12 cellular contexts compared by ENCODE assay signal in genomic region chr7:21383217-21383832, GRCh38. TPM values are rescaled to one million over a fixed set of nuclear protein-coding genes. Genes with fewer than 3 reads are reported as not detected.
DNase-seq lines count a peak whose midpoint lies in the region; ATAC-seq and FAIRE-seq lines count a peak whose summit lies in the region.
"Had no signal": no experiment of that assay in that cellular context is flagged by ENCODE, and none has a peak within 500 bp of the region (broad histone marks: within the 10 kb centered on the region; RNA-seq: fewer than 3 reads in every experiment).

No MANE protein-coding gene starts in this region.

- H3K9me3 ChIP-seq in CD4-positive, CD25-positive, alpha-beta regulatory T cell (ENCODE audit: control insufficient read depth in 2 of 2, low read length in 2 of 2): peaks cover 0 to under 1% of the 10 kb centered on the region in 2 experiments
- H3K9me3 ChIP-seq: lower lobe of right lung had no signal

- no peaks in the 10 kb centered on the region for H3K27me3 Mint-ChIP-seq in CD4-positive, CD25-positive, alpha-beta regulatory T cell

- peak overlapping the region; percentile 1 to 63 (median 54) for H3K27ac Mint-ChIP-seq in CD4-positive, CD25-positive, alpha-beta regulatory T cell
- H3K27ac Mint-ChIP-seq: HFFc6 had no signal

- peak overlapping the region; percentile 39 to 62 (median 50) for H3K4me3 Mint-ChIP-seq in CD4-positive, CD25-positive, alpha-beta regulatory T cell
- H3K4me3 Mint-ChIP-seq: HFFc6 had no signal

- peak overlapping the region; percentile 44 for H3K27ac ChIP-seq in CD4-positive, CD25-positive, alpha-beta regulatory T cell (ENCODE audit: insufficient read depth, low read length, poor library complexity, severe bottlenecking)
- H3K27ac ChIP-seq: lower lobe of right lung had no signal

- no peaks in the 10 kb centered on the region for H3K27me3 ChIP-seq in CD4-positive, CD25-positive, alpha-beta regulatory T cell (ENCODE audit: control insufficient read depth, insufficient read depth, low read length)

- peaks cover 10 to 24% (median 22%) of the 10 kb centered on the region in 4 donors for H3K4me1 Mint-ChIP-seq in CD4-positive, CD25-positive, alpha-beta regulatory T cell

- H3K9me3 Mint-ChIP-seq in CD4-positive, CD25-positive, alpha-beta regulatory T cell: peaks cover 0 to under 1% (median 0%) of the 10 kb centered on the region in 7 donors

- H3K4me3 ChIP-seq in CD4-positive, CD25-positive, alpha-beta regulatory T cell (ENCODE audit: low read depth, low read length): peak overlapping the region; percentile 77
- H3K4me3 ChIP-seq: lower lobe of right lung had no signal

- H3K36me3 Mint-ChIP-seq in CD4-positive, CD25-positive, alpha-beta regulatory T cell: no peaks in the 10 kb centered on the region

- no peaks in the 10 kb centered on the region for H3K36me3 ChIP-seq in CD4-positive, CD25-positive, alpha-beta regulatory T cell (ENCODE audit: control insufficient read depth, insufficient read depth, low read length)
- H3K36me3 ChIP-seq: lower lobe of right lung had no signal

- H3K4me1 ChIP-seq in CD4-positive, CD25-positive, alpha-beta regulatory T cell (ENCODE audit: control insufficient read depth, insufficient read depth, low read length, poor library complexity, severe bottlenecking): peaks cover 12% of the 10 kb centered on the region
- H3K4me1 ChIP-seq: lower lobe of right lung had no signal

- peak; percentile 40 to 50 for ATAC-seq in CD4-positive, CD25-positive, alpha-beta regulatory T cell (ENCODE audit: low read depth in 2 of 2)
- ATAC-seq in HG02759 (IDR thresholded peaks at IDR 0.05; ENCODE audit: unreplicated experiment): peak; percentile 48
- peak; percentile 39 for ATAC-seq in HG03521 (IDR thresholded peaks at IDR 0.05; ENCODE audit: unreplicated experiment)
- ATAC-seq: lower lobe of right lung had no signal

- FAIRE-seq in GM19239 (lab: Jason Lieb, UNC): peak; percentile 73

- peak in 2 of 3 donors; percentile 9 to 39 for DNase-seq in CD4-positive, CD25-positive, alpha-beta regulatory T cell
- DNase-seq in GM19239 (ENCODE audit: insufficient read length, low spot score) (no peak), NCI-H2081 treated with DMSO at 0.1 percent for 48 hours (lab: John Stamatoyannopoulos, UW) (no peak), NCI-H510A (lab: John Stamatoyannopoulos, UW) (no peak), middle frontal gyrus (ENCODE audit: extremely low spot score, low spot score) (no peak), COLO829 (ENCODE audit: low spot score) (no peak)
- DNase-seq: activated T-cell treated with anti-CD3 and anti-CD28 coated beads, Interleukin-2, amount 50 U/mL, for 1 hour; foreskin melanocyte; HFFc6; lower lobe of right lung had no signal

RNA-seq across cellular contexts. Expression of gene SP4, which starts 44.6 kb away (rescaled TPM):
- total RNA-seq in CD4-positive, CD25-positive, alpha-beta regulatory T cell: 43.5 TPM
- 10 to 100 TPM; 14.9 to 17.4 (median 16.5) TPM for polyA plus RNA-seq in CD4-positive, CD25-positive, alpha-beta regulatory T cell

Comparison
In these comparisons a context has a peak if more than half of its experiments do, and no peak if none do; other contexts are left out.
1. DNase-seq: peak in CD4-positive, CD25-positive, alpha-beta regulatory T cell (2 of 3); none in GM19239 (single experiment), NCI-H2081 treated with DMSO at 0.1 percent for 48 hours (single experiment), NCI-H510A (single experiment), middle frontal gyrus (single experiment) and COLO829 (single experiment).
2. Peak in every context shown above with its lines, with median percentiles within 50 percentile points of each other: ATAC-seq.